ENCODE assay signal across 8 cellular contexts in the genomic region with DNA sequence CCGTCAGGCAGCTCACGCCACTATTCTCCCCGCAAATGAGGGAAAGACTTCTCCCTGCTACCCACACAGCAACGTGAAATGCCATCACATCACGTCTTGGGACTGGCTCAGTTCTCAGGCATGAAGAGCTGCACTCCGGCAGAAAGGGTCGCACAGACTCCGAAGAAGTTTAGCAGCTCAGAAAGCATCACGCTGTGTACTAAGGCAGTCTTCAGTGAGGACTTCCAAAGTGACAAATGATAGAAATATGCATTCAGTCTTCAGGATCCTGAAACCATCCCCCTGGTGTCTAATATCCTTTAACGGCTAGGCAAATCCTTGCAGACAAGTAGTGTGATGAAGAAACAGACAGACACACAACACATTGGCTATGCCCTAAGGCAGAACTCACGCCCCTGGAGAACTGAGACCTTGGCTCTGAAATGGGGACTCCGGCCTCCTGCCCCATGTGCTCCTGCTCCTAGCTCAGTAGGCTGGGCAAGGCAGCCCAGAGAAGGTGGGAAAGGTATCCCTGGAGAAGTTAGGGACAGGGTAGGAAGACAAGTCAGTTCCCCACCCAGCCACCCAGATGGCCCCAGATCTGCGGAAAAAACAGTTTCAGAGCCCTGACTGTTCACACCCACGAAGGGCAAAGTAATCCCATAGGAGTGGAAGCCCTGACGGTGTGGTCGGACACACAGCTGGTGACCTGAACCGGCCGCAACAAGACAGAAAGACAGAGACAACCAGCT. TPM values are rescaled to one million over a fixed set of nuclear protein-coding genes. Genes with fewer than 3 reads are reported as not detected.
DNase-seq lines count a peak whose midpoint lies in the region; ATAC-seq and TF ChIP-seq lines count a peak whose summit lies in the region.

No MANE protein-coding gene starts in this region.

- peak overlapping the region; percentile 49 for H3K4me3 ChIP-seq in brain microvascular endothelial cell (ENCODE audit: low read depth, low read length)

- no peak for ATAC-seq in stimulated activated naive CD8-positive, alpha-beta T cell treated with anti-CD3 and anti-CD28 coated beads, Interleukin-15, Interleukin-2, amounts not matched to agents 100 U/mL and 50 U/mL, for 24 hours
- ATAC-seq in HG03280 (IDR thresholded peaks at IDR 0.05; ENCODE audit: unreplicated experiment) = no peak

- H3K27ac Mint-ChIP-seq in stimulated activated naive CD8-positive, alpha-beta T cell treated with anti-CD3 and anti-CD28 coated beads, Interleukin-15, Interleukin-2, amounts not matched to agents 100 ng/mL and 50 ng/mL, for 24 hours = peak overlapping the region; percentile 90
- H3K27ac Mint-ChIP-seq in mesothelial cell of epicardium = peak overlapping the region; percentile 43

- H3K27me3 ChIP-seq in brain microvascular endothelial cell (replicated peaks) = peaks cover 15% of the 10 kb centered on the region

- H3K4me3 Mint-ChIP-seq in stimulated activated naive CD8-positive, alpha-beta T cell treated with anti-CD3 and anti-CD28 coated beads, Interleukin-15, Interleukin-2, amounts not matched to agents 100 ng/mL and 50 ng/mL, for 24 hours = peak overlapping the region; percentile 84
- H3K4me3 Mint-ChIP-seq in mesothelial cell of epicardium = peak overlapping the region; percentile 73

- H3K36me3 Mint-ChIP-seq in stimulated activated naive CD8-positive, alpha-beta T cell treated with anti-CD3 and anti-CD28 coated beads, Interleukin-15, Interleukin-2, amounts not matched to agents 100 ng/mL and 50 ng/mL, for 24 hours (ENCODE audit: low read depth) = no peaks in the 10 kb centered on the region
- no peaks in the 10 kb centered on the region for H3K36me3 Mint-ChIP-seq in mesothelial cell of epicardium

- no peak for DNase-seq in stimulated activated naive CD8-positive, alpha-beta T cell treated with anti-CD3 and anti-CD28 coated beads, Interleukin-15, Interleukin-2, amounts not matched to agents 100 U/mL and 50 U/mL, for 24 hours
- peak; percentile 31 for DNase-seq in brain microvascular endothelial cell
- DNase-seq in mesothelial cell of epicardium (ENCODE audit: low spot score in 2 of 2, unreplicated experiment in 2 of 2) = no peak
- DNase-seq in NCI-H748 (lab: John Stamatoyannopoulos, UW; ENCODE audit: unreplicated experiment) = no peak
- DNase-seq in NCI-H1105 (lab: John Stamatoyannopoulos, UW) = no peak
- DNase-seq in NCI-H2171 (lab: John Stamatoyannopoulos, UW) = no peak

- no peaks in the 10 kb centered on the region for H3K36me3 ChIP-seq in brain microvascular endothelial cell (replicated peaks)

- H3K27ac ChIP-seq in brain microvascular endothelial cell = no peak overlapping the region

- H3K4me1 Mint-ChIP-seq in stimulated activated naive CD8-positive, alpha-beta T cell treated with anti-CD3 and anti-CD28 coated beads, Interleukin-15, Interleukin-2, amounts not matched to agents 100 ng/mL and 50 ng/mL, for 24 hours (ENCODE audit: low read depth) = peaks cover 42% of the 10 kb centered on the region
- H3K4me1 Mint-ChIP-seq in mesothelial cell of epicardium = peaks cover 49% of the 10 kb centered on the region

- TF ChIP-seq CTCF in brain microvascular endothelial cell (IDR thresholded peaks at IDR 0.05; ENCODE audit: low read depth, low read length, missing control alignments) = no peak
- no peak for TF ChIP-seq CTCF in mesothelial cell of epicardium (IDR thresholded peaks at IDR 0.05; ENCODE audit: unreplicated experiment)

- no peaks in the 10 kb centered on the region for H3K9me3 Mint-ChIP-seq in stimulated activated naive CD8-positive, alpha-beta T cell treated with anti-CD3 and anti-CD28 coated beads, Interleukin-15, Interleukin-2, amounts not matched to agents 100 ng/mL and 50 ng/mL, for 24 hours
- H3K9me3 Mint-ChIP-seq in mesothelial cell of epicardium = no peaks in the 10 kb centered on the region

- in situ Hi-C loops in brain microvascular endothelial cell (cut with HindIII; ENCODE audit: low pct_ligation_motif_present, low sequenced_read_pairs) = no loop called here

- no peaks in the 10 kb centered on the region for H3K27me3 Mint-ChIP-seq in stimulated activated naive CD8-positive, alpha-beta T cell treated with anti-CD3 and anti-CD28 coated beads, Interleukin-15, Interleukin-2, amounts not matched to agents 100 ng/mL and 50 ng/mL, for 24 hours
- peaks cover 19% of the 10 kb centered on the region for H3K27me3 Mint-ChIP-seq in mesothelial cell of epicardium (ENCODE audit: low read depth)

RNA-seq across cellular contexts. Expression of a gene that starts 1.6 kb away (rescaled TPM):
- total RNA-seq in mesothelial cell of epicardium = 11.8 to 15.2 TPM (median 13.0 TPM) in 3 replicates
